8 cellular contexts compared by ENCODE assay signal in genomic region chr17:73228748-73229236, GRCh38. TPM values are rescaled to one million over a fixed set of nuclear protein-coding genes. Genes with fewer than 3 reads are reported as not detected.
DNase-seq lines count a peak whose midpoint lies in the region; ATAC-seq lines count a peak whose summit lies in the region.

No MANE protein-coding gene starts in this region.

- no peaks in the 10 kb centered on the region for H3K9me3 Mint-ChIP-seq in activated CD8-positive, alpha-beta T cell treated with anti-CD3 and anti-CD28 coated beads, Interleukin-2, amount 10 ng/mL, durations not matched to agents 7 days and 5 days (ENCODE audit: insufficient read depth)

- DNase-seq in DMS53 (lab: John Stamatoyannopoulos, UW) (peak; percentile 85), NCI-H2196 (lab: John Stamatoyannopoulos, UW; ENCODE audit: unreplicated experiment) (peak; percentile 73), glomerular visceral epithelial cell (ENCODE audit: extremely low spot score) (peak; percentile 59), pulmonary artery endothelial cell (ENCODE audit: low read depth, low spot score) (peak; percentile 22), NCI-H748 (lab: John Stamatoyannopoulos, UW; ENCODE audit: unreplicated experiment) (no peak)
- peak; percentile 42 for DNase-seq in activated CD8-positive, alpha-beta T cell treated with anti-CD3 and anti-CD28 coated beads, Interleukin-2, amount 10 ng/mL, durations not matched to agents 7 days and 5 days

- CTCF ChIA-PET in activated CD8-positive, alpha-beta T cell treated with anti-CD3 and anti-CD28 coated beads, Interleukin-2, amount 10 ng/mL, durations not matched to agents 7 days and 5 days (lab: Charles Lee), result interaction anchor here (1.0 to 4.0 kb wide), 8 partner anchors 13 to 672 kb away, joined by 3 to 30 read pairs (median 9); no protein-coding TSS in a partner anchor

- no peaks in the 10 kb centered on the region for H3K27me3 Mint-ChIP-seq in activated CD8-positive, alpha-beta T cell treated with anti-CD3 and anti-CD28 coated beads, Interleukin-2, amount 10 ng/mL, durations not matched to agents 7 days and 5 days (ENCODE audit: low read depth)

- peaks cover 26% of the 10 kb centered on the region for H3K36me3 Mint-ChIP-seq in activated CD8-positive, alpha-beta T cell treated with anti-CD3 and anti-CD28 coated beads, Interleukin-2, amount 10 ng/mL, durations not matched to agents 7 days and 5 days (ENCODE audit: low read depth)

- peaks cover 68% of the 10 kb centered on the region for H3K4me1 Mint-ChIP-seq in activated CD8-positive, alpha-beta T cell treated with anti-CD3 and anti-CD28 coated beads, Interleukin-2, amount 10 ng/mL, durations not matched to agents 7 days and 5 days (ENCODE audit: low read depth)

- POLR2A ChIA-PET in activated CD8-positive, alpha-beta T cell treated with anti-CD3 and anti-CD28 coated beads, Interleukin-2, amount 10 ng/mL, durations not matched to agents 7 days and 5 days (lab: Charles Lee), result interaction anchor here (0.8 to 5.0 kb wide), 4 partner anchors 9 to 36 kb away, joined by 3 to 46 read pairs (median 6); partner anchors contain the start of gene COG1

- H3K4me3 Mint-ChIP-seq in activated CD8-positive, alpha-beta T cell treated with anti-CD3 and anti-CD28 coated beads, Interleukin-2, amount 10 ng/mL, durations not matched to agents 7 days and 5 days, result no peak overlapping the region

- ATAC-seq in GM21381 (IDR thresholded peaks at IDR 0.05; ENCODE audit: unreplicated experiment) (peak; percentile 22), HG02938 (IDR thresholded peaks at IDR 0.05; ENCODE audit: unreplicated experiment) (no peak)
- no peak for ATAC-seq in activated CD8-positive, alpha-beta T cell treated with anti-CD3 and anti-CD28 coated beads, Interleukin-2, amount 10 ng/mL, durations not matched to agents 7 days and 5 days

- H3K27ac Mint-ChIP-seq in activated CD8-positive, alpha-beta T cell treated with anti-CD3 and anti-CD28 coated beads, Interleukin-2, amount 10 ng/mL, durations not matched to agents 7 days and 5 days, result peak overlapping the region; percentile 43

RNA-seq across cellular contexts. Expression of gene CPSF4L, which starts 32.9 kb away (rescaled TPM):
- total RNA-seq in activated CD8-positive, alpha-beta T cell treated with anti-CD3 and anti-CD28 coated beads, Interleukin-2, amount 10 ng/mL, durations not matched to agents 7 days and 5 days, result not detected
- total RNA-seq in pulmonary artery endothelial cell, result not detected in 2 replicates

RNA-seq across cellular contexts. Expression of gene COG1, which starts 35.9 kb away (rescaled TPM):
- 10 to 100 TPM; 25.2 to 30.5 TPM for total RNA-seq in activated CD8-positive, alpha-beta T cell treated with anti-CD3 and anti-CD28 coated beads, Interleukin-2, amount 10 ng/mL, durations not matched to agents 7 days and 5 days
- 17.1 and 19.2 TPM in 2 replicates for total RNA-seq in pulmonary artery endothelial cell
